Comparison of ENCODE assay signal across 8 cellular contexts in the genomic region with DNA sequence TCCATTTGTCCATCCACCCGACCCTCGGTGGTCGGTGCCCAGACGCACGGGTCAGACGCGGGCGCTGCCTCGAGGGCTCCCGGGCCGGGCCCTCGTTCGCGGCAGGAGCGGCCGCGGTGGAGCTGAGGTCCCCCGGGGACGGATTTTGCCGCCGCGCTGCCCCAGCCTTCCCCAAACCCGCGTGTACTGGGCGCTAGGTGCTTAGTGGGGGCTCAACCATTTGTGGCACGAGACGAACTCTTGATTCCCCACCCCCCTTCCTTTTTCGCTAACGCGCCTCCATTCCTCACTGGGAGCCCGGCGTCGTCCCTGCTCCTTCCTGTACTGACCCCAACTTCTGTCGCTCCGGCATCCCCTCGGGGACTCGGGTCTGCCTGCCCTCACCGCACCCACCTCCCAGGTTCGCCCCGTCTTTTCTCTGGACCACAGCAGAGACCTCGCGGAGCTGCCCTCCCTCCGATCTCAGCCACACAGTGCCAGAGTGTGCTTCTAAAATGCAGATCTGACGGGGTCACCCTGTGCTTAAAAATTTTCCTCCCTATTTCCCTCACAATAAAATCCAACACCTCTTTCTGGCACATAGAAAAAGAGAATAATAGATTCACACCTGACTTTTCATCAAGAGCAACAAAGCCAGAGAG. TPM values are rescaled to one million over a fixed set of nuclear protein-coding genes. Genes with fewer than 3 reads are reported as not detected.
DNase-seq lines count a peak whose midpoint lies in the region; ATAC-seq, FAIRE-seq and TF ChIP-seq lines count a peak whose summit lies in the region.

No MANE protein-coding gene starts in this region.

- H3K4me2 ChIP-seq in BLaER1 (peak overlapping the region; percentile 99), GM12878 (ENCODE audit: control insufficient read depth, insufficient read depth) (peak overlapping the region; percentile 97)

- TF ChIP-seq POLR2A in GM12878 (IDR thresholded peaks at IDR 0.05; ENCODE audit: low read depth, low read length) (no peak), uterus (IDR thresholded peaks at IDR 0.05) (no peak)

- no peak for FAIRE-seq in GM12878 (lab: Jason Lieb, UNC)

- H3K36me3 ChIP-seq in BLaER1 (peaks cover 3% of the 10 kb centered on the region; the same call in 1 of the 2 replicates), GM12878 (ENCODE audit: control insufficient read depth in 2 of 2, insufficient read depth in 2 of 2, low read length in 1 of 2) (no peaks in the 10 kb centered on the region; a peak in 1 of 4 replicates), lower lobe of right lung (peaks cover 10% of the 10 kb centered on the region), uterus (no peaks in the 10 kb centered on the region)

- H2AFZ ChIP-seq in GM12878 (ENCODE audit: control insufficient read depth, low read depth, low read length), result peak overlapping the region; percentile 88

- intact Hi-C loops in GM12878 (cut with micrococcal nuclease; ENCODE audit: unreplicated experiment) (loop anchor here (5.0 kb wide), 2 partner anchors 164 to 281 kb away; partner anchors contain the start of genes CBX6 and RPL3), lower lobe of right lung (cut with DNase I) (no loop called here), uterus (cut with DNase I; ENCODE audit: low total_unique reads) (loop anchor here (5.0 kb wide), 1 partner anchor 164 kb away; the partner anchor contains the start of gene RPL3)

- H3K9me3 ChIP-seq in BLaER1, result no peaks in the 10 kb centered on the region
- no peaks in the 10 kb centered on the region for H3K9me3 ChIP-seq in GM12878 (replicated peaks; ENCODE audit: control insufficient read depth, insufficient read depth, low read length)
- no peaks in the 10 kb centered on the region for H3K9me3 ChIP-seq in lower lobe of right lung
- H3K9me3 ChIP-seq in uterus, result no peaks in the 10 kb centered on the region

- peaks cover 38% of the 10 kb centered on the region for H3K4me1 ChIP-seq in BLaER1
- H3K4me1 ChIP-seq in GM12878 (ENCODE audit: control insufficient read depth, insufficient read depth, low read length), result peaks cover 37% of the 10 kb centered on the region
- peaks cover 36% of the 10 kb centered on the region for H3K4me1 ChIP-seq in lower lobe of right lung
- peaks cover 0 to 22% of the 10 kb centered on the region in 2 donors for H3K4me1 ChIP-seq in uterus

- H3K27me3 ChIP-seq in BLaER1 (peaks cover 35% of the 10 kb centered on the region), GM12878 (replicated peaks in 1 of 2; ENCODE audit: control insufficient read depth in 2 of 2, insufficient read depth in 2 of 2, low read length in 1 of 2) (peaks cover 3 to 12% of the 10 kb centered on the region in 2 experiments), lower lobe of right lung (ENCODE audit: low read depth) (no peaks in the 10 kb centered on the region), uterus (no peaks in the 10 kb centered on the region)

- H3K4me3 ChIP-seq in BLaER1, result peak overlapping the region; percentile 79
- H3K4me3 ChIP-seq in GM12878, result peak overlapping the region; percentile 70
- H3K4me3 ChIP-seq in lower lobe of right lung, result peak overlapping the region; percentile 75
- H3K4me3 ChIP-seq in uterus, result peak overlapping the region; percentile 44 to 74

- no peak for TF ChIP-seq EP300 in GM12878 (IDR thresholded peaks at IDR 0.05; ENCODE audit: borderline replicate concordance in 1 of 2, control insufficient read depth in 1 of 2, low read depth in 2 of 2, low read length in 2 of 2)

- no peak for DNase-seq in GM12878 (ENCODE audit: low read depth, low spot score)
- DNase-seq in lower lobe of right lung, result peak; percentile 49
- DNase-seq in uterus, result no peak
- no peak for DNase-seq in SIG-M5 treated with dmso at 0.1 percent for 504 hours (lab: John Stamatoyannopoulos, UW; ENCODE audit: unreplicated experiment)
- no peak for DNase-seq in RKO (ENCODE audit: low spot score)

- SMC1A ChIA-PET in GM12878 (lab: Charles Lee; ENCODE audit: uncharacterized antibody, unreplicated experiment), result interaction anchor here (1.4 kb wide), 1 partner anchor 166 kb away, joined by 4 read pairs; no protein-coding TSS in a partner anchor

- 2% methylated on average over 44 of the region's 44 CpGs for WGBS in GM12878 (ENCODE audit: insufficient coverage, insufficient replicate concordance, low lambda C conversion rate, missing lambda C conversion rate)

- RAD21 ChIA-PET in GM12878 (lab: Charles Lee; ENCODE audit: unreplicated experiment), result interaction anchor here (1.0 to 6.4 kb wide), 3 partner anchors 55 to 171 kb away, joined by 4 to 32 read pairs (median 14); partner anchors contain the start of genes APOBEC3B, APOBEC3H and RPL3

- CTCF ChIA-PET in GM12878 (lab: Yijun Ruan, JAX), result interaction anchor here (1.3 to 2.6 kb wide), 2 partner anchors 190 to 283 kb away, joined by 3 to 10 read pairs; no protein-coding TSS in a partner anchor

- no peak overlapping the region for H3K27ac ChIP-seq in BLaER1
- H3K27ac ChIP-seq in GM12878 (ENCODE audit: control insufficient read depth, insufficient read depth), result no peak overlapping the region
- H3K27ac ChIP-seq in lower lobe of right lung, result peak overlapping the region; percentile 93
- peak overlapping the region; percentile 95 to 99 for H3K27ac ChIP-seq in uterus

- in situ Hi-C loops in GM12878 (cut with MboI), result loop anchor here (25.0 kb wide), 1 partner anchor 359 kb away; the partner anchor contains the start of genes ATF4 and MIEF1

- peaks cover 30% of the 10 kb centered on the region for H3K79me2 ChIP-seq in GM12878 (ENCODE audit: control insufficient read depth, insufficient read depth, low read length)

- POLR2A ChIA-PET in GM12878 (lab: Charles Lee), result interaction anchor here (1.6 to 2.8 kb wide), 2 partner anchors 39 to 166 kb away, joined by 3 to 21 read pairs; partner anchors contain the start of gene RPL3

- no peak for TF ChIP-seq CTCF in GM12878 (IDR thresholded peaks at IDR 0.05 in 2 of 3, conservative IDR thresholded peaks at IDR 0.05 in 1 of 3; ENCODE audit: control insufficient read depth in 2 of 3, extremely low read depth in 1 of 3, insufficient read depth in 1 of 3, low read depth in 3 of 3, low read length in 3 of 3)
- no peak for TF ChIP-seq CTCF in lower lobe of right lung (IDR thresholded peaks at IDR 0.05)
- TF ChIP-seq CTCF in uterus (IDR thresholded peaks at IDR 0.05), result no peak

- H4K20me1 ChIP-seq in BLaER1 (peaks cover 23% of the 10 kb centered on the region; the same call in 1 of the 2 replicates), GM12878 (ENCODE audit: control insufficient read depth, insufficient read depth) (no peaks in the 10 kb centered on the region)

- BruUV-seq in GM12878 (replicated peaks; lab: Mats Ljungman, UMichigan), result no TSS peak

- H3K9ac ChIP-seq in BLaER1 (peak overlapping the region; percentile 53), GM12878 (ENCODE audit: control insufficient read depth, insufficient read depth, low read length) (peak overlapping the region; percentile 64; the same call in 1 of the 2 replicates)

- no peak for TF ChIP-seq RAD21 in GM12878 (IDR thresholded peaks at IDR 0.05; ENCODE audit: insufficient read depth, low read depth, low read length)

- ATAC-seq in HG02798 (IDR thresholded peaks at IDR 0.05; ENCODE audit: poor library complexity, unreplicated experiment) (peak; percentile 3), GM12878 (no peak), lower lobe of right lung (peak; percentile 7 to 33)
- ATAC-seq in activated CD4-positive, CD25-positive, alpha-beta regulatory T cell treated with anti-CD3 and anti-CD28 coated beads, Interleukin-2, amount 50 U/mL, for 24 hours, result no peak

TF ChIP-seq in GM12878, 131 proteins besides CTCF, POLR2A, EP300 and RAD21 (continues in another document):
- TF ChIP-seq KDM1A (IDR thresholded peaks at IDR 0.05; ENCODE audit: borderline replicate concordance) (no peak), ZNF384 (IDR thresholded peaks at IDR 0.05; ENCODE audit: borderline replicate concordance, low read depth, low read length) (no peak), FOXK2 (IDR thresholded peaks at IDR 0.05) (no peak)

RNA-seq across cellular contexts. Expression of gene CBX7, which starts 0.9 kb away (rescaled TPM):
- 41.7 and 53.2 TPM in 2 replicates for total RNA-seq in GM12878 (2013; cell fraction: nucleolus; rRNA removed)
- 6.0 and 7.1 TPM in 2 replicates for total RNA-seq in GM12878 (2014; rRNA removed)
- total RNA-seq in GM12878 (2014; rRNA removed; fragmentation: Illumina TruSeq; extraction: Trizol), result 4.0 and 4.7 TPM in 2 replicates
- 13.5 and 13.6 TPM in 2 replicates for total RNA-seq in GM12878 (2021)
- 8.1 TPM for polyA plus RNA-seq in GM12878 (2011; ENCODE audit: low read depth)
- polyA plus RNA-seq in GM12878 (2011; rRNA removed), result 9.7 and 15.2 TPM in 2 replicates
- polyA plus RNA-seq in GM12878 (2011; cell fraction: cytosol; rRNA removed), result 16.7 and 22.1 TPM in 2 replicates
- 40.9 and 48.3 TPM in 2 replicates for polyA plus RNA-seq in GM12878 (2011; cell fraction: nucleus; rRNA removed)
- polyA plus RNA-seq in GM12878 (2012), result 18.0 and 19.0 TPM in 2 replicates
- polyA plus RNA-seq in GM12878 (2014; fragmentation: Illumina TruSeq; extraction: Trizol), result 4.7 and 7.6 TPM in 2 replicates
- polyA plus RNA-seq in GM12878 (2014; fragmentation: Nextera tagmentation; extraction: Ambion mirVana), result under 1 TPM; 0.18 to 0.64 TPM
- polyA plus RNA-seq in GM12878 (2014; rRNA removed), result 13.9 and 17.2 TPM in 2 replicates
- 1 to 10 TPM; 2.7 to 5.1 TPM for polyA plus RNA-seq in GM12878 (2016; fragmentation: Nextera tagmentation; extraction: Ambion mirVana)
- 11.4 and 20.2 TPM in 2 replicates for polyA minus RNA-seq in GM12878 (2011; rRNA and poly(A)+ RNA removed)
- 7.2 and 7.4 TPM in 2 replicates for polyA minus RNA-seq in GM12878 (2011; cell fraction: cytosol; rRNA and poly(A)+ RNA removed)
- 11.5 and 21.8 TPM in 2 replicates for polyA minus RNA-seq in GM12878 (2011; cell fraction: nucleus; rRNA and poly(A)+ RNA removed)
- total RNA-seq in lower lobe of right lung, result 51.1 TPM
- total RNA-seq in uterus, result 100 to 1,000 TPM in 2 of 4 donors, 10 to 100 TPM in 2; 16.0 to 128 (median 102) TPM

RNA-seq across cellular contexts. Expression of gene APOBEC3H, which starts 56.3 kb away (rescaled TPM):
- 8.9 and 9.1 TPM in 2 replicates for total RNA-seq in GM12878 (2013; cell fraction: nucleolus; rRNA removed)
- 10.9 and 12.6 TPM in 2 replicates for total RNA-seq in GM12878 (2014; rRNA removed)
- 10.0 and 11.2 TPM in 2 replicates for total RNA-seq in GM12878 (2014; rRNA removed; fragmentation: Illumina TruSeq; extraction: Trizol)
- total RNA-seq in GM12878 (2021), result 7.5 and 9.4 TPM in 2 replicates
- 15.9 TPM for polyA plus RNA-seq in GM12878 (2011; ENCODE audit: low read depth)
- 8.6 and 11.3 TPM in 2 replicates for polyA plus RNA-seq in GM12878 (2011; rRNA removed)
- 12.7 and 13.6 TPM in 2 replicates for polyA plus RNA-seq in GM12878 (2011; cell fraction: cytosol; rRNA removed)
- 12.1 and 14.9 TPM in 2 replicates for polyA plus RNA-seq in GM12878 (2011; cell fraction: nucleus; rRNA removed)
- polyA plus RNA-seq in GM12878 (2012), result 13.0 and 14.2 TPM in 2 replicates
- polyA plus RNA-seq in GM12878 (2014; fragmentation: Illumina TruSeq; extraction: Trizol), result 16.0 and 18.0 TPM in 2 replicates
- 10 to 100 TPM; 20.3 to 23.0 TPM for polyA plus RNA-seq in GM12878 (2014; fragmentation: Nextera tagmentation; extraction: Ambion mirVana)
- polyA plus RNA-seq in GM12878 (2014; rRNA removed), result 16.5 and 18.4 TPM in 2 replicates
- polyA plus RNA-seq in GM12878 (2016; fragmentation: Nextera tagmentation; extraction: Ambion mirVana), result 10 to 100 TPM; 14.6 to 15.0 TPM
- polyA minus RNA-seq in GM12878 (2011; rRNA and poly(A)+ RNA removed), result 11.8 and 23.2 TPM in 2 replicates
- polyA minus RNA-seq in GM12878 (2011; cell fraction: cytosol; rRNA and poly(A)+ RNA removed), result 4.5 and 5.5 TPM in 2 replicates
- 18.3 and 20.2 TPM in 2 replicates for polyA minus RNA-seq in GM12878 (2011; cell fraction: nucleus; rRNA and poly(A)+ RNA removed)
- total RNA-seq in lower lobe of right lung, result 1.9 TPM
- total RNA-seq in uterus, result under 1 TPM in 1 of 4 donors, not detected in 3; 0.69 TPM

Comparison
In these comparisons a context has a peak if more than half of its experiments do, and no peak if none do; other contexts are left out.
1. H3K27ac ChIP-seq: peak in lower lobe of right lung (single experiment) and uterus (2 of 2); none in BLaER1 (single experiment) and GM12878 (single experiment).
2. ATAC-seq: peak in HG02798 (single experiment) and lower lobe of right lung (2 of 2); none in GM12878 (single experiment) and activated CD4-positive, CD25-positive, alpha-beta regulatory T cell treated with anti-CD3 and anti-CD28 coated beads, Interleukin-2, amount 50 U/mL, for 24 hours (0 of 2).
3. Peak in every context shown above with its lines, with median percentiles within 50 percentile points of each other: H3K4me3 ChIP-seq.